Comparison of ENCODE assay signal across 8 cellular contexts in genomic region chrX:20527458-20528099, GRCh38.
DNase-seq lines count a peak whose midpoint lies in the region; ATAC-seq, FAIRE-seq and TF ChIP-seq lines count a peak whose summit lies in the region.

No MANE protein-coding gene starts in this region.

- H2AFZ ChIP-seq in OCI-LY1 (ENCODE audit: low read length) (no peak overlapping the region), H1 (ENCODE audit: low read length) (no peak overlapping the region)

- H3K27me3 Mint-ChIP-seq in naive thymus-derived CD8-positive, alpha-beta T cell = peaks cover 4 to 20% (median 9%) of the 10 kb centered on the region in 5 donors

- no peak overlapping the region for H4K5ac ChIP-seq in H1 (ENCODE audit: insufficient read length, low read depth, low read length)

- TF ChIP-seq POLR2A in H1 (IDR thresholded peaks at IDR 0.05; ENCODE audit: control extremely low read depth in 1 of 2, low read depth in 2 of 2, low read length in 2 of 2) = no peak

- no peak overlapping the region for H3K27ac Mint-ChIP-seq in naive thymus-derived CD8-positive, alpha-beta T cell

- no peak overlapping the region for H3K4me3 Mint-ChIP-seq in naive thymus-derived CD8-positive, alpha-beta T cell

- H3K79me1 ChIP-seq in H1 (ENCODE audit: low read depth, low read length) = no peaks in the 10 kb centered on the region

- H3K9ac ChIP-seq in OCI-LY1 (ENCODE audit: low read length) (no peak overlapping the region), H1 (replicated peaks in 1 of 4; ENCODE audit: extremely low read depth in 1 of 4, low read depth in 3 of 4, low read length in 3 of 4) (no peak overlapping the region)

- H3K27me3 ChIP-seq in OCI-LY1 (ENCODE audit: insufficient read depth, low read length) (no peaks in the 10 kb centered on the region), H1 (replicated peaks in 1 of 4; ENCODE audit: control insufficient read depth in 3 of 4, extremely low read depth in 1 of 4, insufficient read depth in 3 of 4, low read length in 3 of 4) (no peaks in the 10 kb centered on the region)

- H4K8ac ChIP-seq in H1 (ENCODE audit: extremely low read depth, insufficient read depth, low read length) = no peak overlapping the region

- H3K9me3 ChIP-seq in OCI-LY1 (ENCODE audit: low read length) (no peaks in the 10 kb centered on the region), H1 (ENCODE audit: insufficient read depth in 2 of 2, low read depth in 1 of 2, low read length in 1 of 2) (no peaks in the 10 kb centered on the region)

- DNase-seq in HTR-8/SVneo (ENCODE audit: insufficient read length, low spot score) = peak; percentile 37
- no peak for DNase-seq in H1 (ENCODE audit: low read depth in 1 of 2, low spot score in 2 of 2)
- DNase-seq in naive thymus-derived CD8-positive, alpha-beta T cell = peak in 3 of 10 donors; percentile 31 to 45 (median 41)
- no peak for DNase-seq in T-helper 9 cell
- DNase-seq in AG08396 (ENCODE audit: low spot score) = no peak

- H3K4me2 ChIP-seq in OCI-LY1 (ENCODE audit: low read length) = no peak overlapping the region
- no peak overlapping the region for H3K4me2 ChIP-seq in H1 (ENCODE audit: insufficient read depth in 1 of 2, low read depth in 2 of 2, low read length in 2 of 2)

- H3K56ac ChIP-seq in H1 (replicated peaks; ENCODE audit: insufficient read length, low read depth, low read length) = no peak overlapping the region

- FAIRE-seq in A204.1 (lab: Jason Lieb, UNC) (peak; percentile 97), HTR-8/SVneo (lab: Jason Lieb, UNC) (peak; percentile 78), H1 (lab: Jason Lieb, UNC) (no peak)

- TF ChIP-seq RAD21 in H1 (IDR thresholded peaks at IDR 0.05 in 1 of 2, conservative IDR thresholded peaks at IDR 0.05 in 1 of 2; ENCODE audit: low read depth in 2 of 2, low read length in 2 of 2) = peak; percentile 56 to 57

- no peak overlapping the region for H2BK120ac ChIP-seq in H1 (replicated peaks; ENCODE audit: low read depth, low read length)

- H3K36me3 Mint-ChIP-seq in naive thymus-derived CD8-positive, alpha-beta T cell = no peaks in the 10 kb centered on the region

- CTCF ChIA-PET in H1 (lab: Charles Lee; ENCODE audit: partially characterized antibody) = interaction anchor here (0.6 to 7.5 kb wide), 9 partner anchors 10 to 1214 kb away, joined by 3 to 37 read pairs (median 3); no protein-coding TSS in a partner anchor

- H3K27ac ChIP-seq in OCI-LY1 (ENCODE audit: low read depth, low read length, poor library complexity, severe bottlenecking) (no peak overlapping the region), H1 (ENCODE audit: low read depth, low read length) (no peak overlapping the region)

- H3K9me2 ChIP-seq in OCI-LY1 (ENCODE audit: low read depth, low read length) = no peaks in the 10 kb centered on the region

- H3K4me1 ChIP-seq in OCI-LY1 (ENCODE audit: insufficient read depth, low read length, severe bottlenecking) (no peaks in the 10 kb centered on the region), H1 (replicated peaks in 1 of 4; ENCODE audit: control insufficient read depth in 3 of 4, insufficient read depth in 4 of 4, low read length in 3 of 4) (no peaks in the 10 kb centered on the region)

- 44% methylated on average over 6 of the region's 6 CpGs; no CpG with 5 or more reads in 1 of the 2 experiments for WGBS in H1 (ENCODE audit: extremely low coverage in 1 of 2, insufficient coverage in 1 of 2, insufficient read length in 1 of 2, insufficient replicate concordance in 2 of 2, low coverage in 1 of 2, low lambda C conversion rate in 2 of 2, missing lambda C conversion rate in 1 of 2), 2 experiments

- H3K36me3 ChIP-seq in OCI-LY1 (ENCODE audit: insufficient read depth, low read length) (no peaks in the 10 kb centered on the region), H1 (ENCODE audit: control insufficient read depth in 2 of 4, insufficient read depth in 4 of 4, low read length in 3 of 4) (no peaks in the 10 kb centered on the region)

- H2BK12ac ChIP-seq in H1 (ENCODE audit: low read depth, low read length) = no peak overlapping the region

- no peaks in the 10 kb centered on the region for H3K79me2 ChIP-seq in OCI-LY1 (ENCODE audit: insufficient read depth, low read length)
- H3K79me2 ChIP-seq in H1 (ENCODE audit: control insufficient read depth in 1 of 2, insufficient read depth in 2 of 2, low read length in 2 of 2) = no peaks in the 10 kb centered on the region

- POLR2A ChIA-PET in H1 (lab: Charles Lee; ENCODE audit: partially characterized antibody) = interaction anchor here (0.9 kb wide), 1 partner anchor 9 kb away, joined by 3 read pairs; no protein-coding TSS in a partner anchor
- POLR2A ChIA-PET in naive thymus-derived CD8-positive, alpha-beta T cell (lab: Charles Lee) = no interaction called here

- H2BK5ac ChIP-seq in H1 (ENCODE audit: low read depth, low read length) = no peak overlapping the region

- H2AK5ac ChIP-seq in H1 (ENCODE audit: low read depth, low read length) = no peak overlapping the region

- no peak overlapping the region for H3K23ac ChIP-seq in H1 (ENCODE audit: insufficient read length)

- no peak overlapping the region for H3K18ac ChIP-seq in H1 (ENCODE audit: extremely low read depth, low read length)

- no peaks in the 10 kb centered on the region for H3F3A ChIP-seq in OCI-LY1 (ENCODE audit: insufficient read depth, low read length)

- H4K91ac ChIP-seq in H1 (replicated peaks; ENCODE audit: insufficient read length, low read length) = no peak overlapping the region

- H2BK15ac ChIP-seq in H1 (ENCODE audit: low read length) = no peak overlapping the region

- no peaks in the 10 kb centered on the region for H3K9me3 Mint-ChIP-seq in naive thymus-derived CD8-positive, alpha-beta T cell

- H3K4me3 ChIP-seq in GM12875 (ENCODE audit: low read depth, low read length) = no peak overlapping the region
- H3K4me3 ChIP-seq in OCI-LY1 (ENCODE audit: low read depth, low read length, poor library complexity, severe bottlenecking) = no peak overlapping the region
- no peak overlapping the region for H3K4me3 ChIP-seq in H1 (ENCODE audit: extremely low read depth in 1 of 4, insufficient read depth in 2 of 4, low read depth in 3 of 4, low read length in 4 of 4)

- no peak for TF ChIP-seq EP300 in H1 (IDR thresholded peaks at IDR 0.05; ENCODE audit: borderline replicate concordance in 1 of 2, low read depth in 2 of 2, low read length in 2 of 2)

- H3K14ac ChIP-seq in H1 (ENCODE audit: insufficient read length) = no peak overlapping the region

- H3K4me1 Mint-ChIP-seq in naive thymus-derived CD8-positive, alpha-beta T cell = peaks cover 7 to 17% (median 13%) of the 10 kb centered on the region in 4 donors

- H3K4ac ChIP-seq in H1 (replicated peaks; ENCODE audit: insufficient read length, low read depth, low read length) = no peak overlapping the region

- TF ChIP-seq CTCF in GM12875 (IDR thresholded peaks at IDR 0.05; ENCODE audit: borderline replicate concordance, insufficient read depth, low read depth, low read length) (0 out of 2 replicates have a peak, but pooled peaks have one; percentile 8), OCI-LY1 (IDR thresholded peaks at IDR 0.05; ENCODE audit: low read length) (peak; percentile 43; the same call in 1 of the 2 replicates), H1 (IDR thresholded peaks at IDR 0.05; ENCODE audit: control extremely low read depth in 1 of 3, insufficient read depth in 1 of 3, low read depth in 1 of 3, low read length in 3 of 3) (peak in 1 of 3 experiments; percentile 8; a peak in 1 of 4 replicates)

- H2BK20ac ChIP-seq in H1 (ENCODE audit: low read length) = no peak overlapping the region

- H4K20me1 ChIP-seq in OCI-LY1 (ENCODE audit: insufficient read depth, low read length) = no peaks in the 10 kb centered on the region
- no peaks in the 10 kb centered on the region for H4K20me1 ChIP-seq in H1 (replicated peaks in 1 of 2; ENCODE audit: control insufficient read depth in 1 of 2, insufficient read depth in 2 of 2, low read length in 2 of 2)

- peak; percentile 47 to 54 for ATAC-seq in naive thymus-derived CD8-positive, alpha-beta T cell

- H3K23me2 ChIP-seq in H1 (ENCODE audit: low read depth, low read length) = no peaks in the 10 kb centered on the region

TF ChIP-seq in H1, 55 proteins besides CTCF, POLR2A, EP300 and RAD21:
- TF ChIP-seq MAFK (IDR thresholded peaks at IDR 0.05; ENCODE audit: low read depth, low read length) = no peak
- no peak for TF ChIP-seq RBBP5 (IDR thresholded peaks at IDR 0.05; ENCODE audit: borderline replicate concordance, low read depth, low read length)
- no peak for TF ChIP-seq HDAC2 (IDR thresholded peaks at IDR 0.05; ENCODE audit: borderline replicate concordance in 1 of 2, low read depth in 2 of 2, low read length in 2 of 2)
- TF ChIP-seq CHD1 (IDR thresholded peaks at IDR 0.05; ENCODE audit: low read depth, low read length) = no peak
- no peak for TF ChIP-seq YY1 (IDR thresholded peaks at IDR 0.05; ENCODE audit: low read depth, low read length)
- no peak for TF ChIP-seq TEAD4 (IDR thresholded peaks at IDR 0.05; ENCODE audit: low read depth, low read length)
- no peak for TF ChIP-seq BRCA1 (IDR thresholded peaks at IDR 0.05; ENCODE audit: low read depth, low read length)
- no peak for TF ChIP-seq SIN3A (conservative IDR thresholded peaks at IDR 0.05 in 1 of 2, IDR thresholded peaks at IDR 0.05 in 1 of 2; ENCODE audit: low read depth in 1 of 2, low read length in 2 of 2)
- TF ChIP-seq FOSL1 (IDR thresholded peaks at IDR 0.05; ENCODE audit: insufficient read depth, low read depth, low read length) = no peak
